In genomic region chr12:65164244-65164643, GRCh38 we compare ENCODE assay signal across 9 cellular contexts. TPM values are rescaled to one million over a fixed set of nuclear protein-coding genes. Genes with fewer than 3 reads are reported as not detected.
"Had no signal": no experiment of that assay in that cellular context is flagged by ENCODE, and none has a peak within 500 bp of the region (broad histone marks: within the 10 kb centered on the region; RNA-seq: fewer than 3 reads in every experiment).

No MANE protein-coding gene starts in this region.

- H3K36me3 Mint-ChIP-seq: IgD-negative memory B cell had no signal

- FAIRE-seq: HepG2, HTR-8/SVneo had no signal

- ATAC-seq: HepG2 had no signal

- DNase-seq: IMR-90, KG1 had no signal

- H3K9me3 Mint-ChIP-seq: IgD-negative memory B cell had no signal

- H3K4me2 ChIP-seq: KMS-11 had no signal

- H3K27ac Mint-ChIP-seq: IgD-negative memory B cell had no signal

- H3K27ac ChIP-seq: HL-60, KMS-11 had no signal

- H3K9ac ChIP-seq: KMS-11 had no signal

- H3K27me3 Mint-ChIP-seq: IgD-negative memory B cell had no signal

- H3K4me3 Mint-ChIP-seq: IgD-negative memory B cell had no signal

RNA-seq across cellular contexts. Expression of gene WIF1, which starts 43.1 kb away (rescaled TPM):
- total RNA-seq: HepG2, HT-29, HT1080, IMR-90 had no signal
- polyA plus RNA-seq: HepG2, IgD-negative memory B cell, IMR-90 had no signal
